ENCODE assay signal across 1 cellular context in genomic region chr2:27959496-27959895, GRCh38.
A peak's percentile ranks its signal among the peaks of the same experiment; 100 is the strongest.
TF ChIP-seq lines count a peak whose summit lies in the region.

No MANE protein-coding gene starts in this region.

TF ChIP-seq in HepG2, 621 proteins besides CTCF, POLR2A, EP300 and RAD21 (continued from another document and continues in another):
- TF ChIP-seq ZBTB25 (CRISPR knock-in tag; IDR thresholded peaks at IDR 0.05) (0 out of 2 replicates have a peak, but pooled peaks have one; percentile 27), ZNF329 (CRISPR knock-in tag; IDR thresholded peaks at IDR 0.05; ENCODE audit: low read depth) (no peak), CENPT (CRISPR knock-in tag; IDR thresholded peaks at IDR 0.05; ENCODE audit: low read depth) (no peak), AHDC1 (CRISPR knock-in tag; IDR thresholded peaks at IDR 0.05; ENCODE audit: borderline replicate concordance) (no peak), ZNF841 (CRISPR knock-in tag; IDR thresholded peaks at IDR 0.05; ENCODE audit: borderline replicate concordance) (no peak), CEBPG (CRISPR knock-in tag; IDR thresholded peaks at IDR 0.05) (peak; percentile 95), ZIK1 (CRISPR knock-in tag; IDR thresholded peaks at IDR 0.05; ENCODE audit: borderline replicate concordance, low read depth) (no peak), ZFP1 (CRISPR knock-in tag; IDR thresholded peaks at IDR 0.05) (no peak), ZNF441 (CRISPR knock-in tag; IDR thresholded peaks at IDR 0.05; ENCODE audit: borderline replicate concordance) (no peak), ZEB1 (IDR thresholded peaks at IDR 0.05; ENCODE audit: insufficient replicate concordance, low read depth) (no peak), SOX5 (CRISPR knock-in tag; IDR thresholded peaks at IDR 0.05; ENCODE audit: borderline replicate concordance) (peak; percentile 73; the same call in 1 of the 2 replicates), HNRNPH1 (optimal IDR thresholded peaks at IDR 0.05; ENCODE audit: low read depth, low read length) (no peak), FOXA3 (CRISPR knock-in tag; IDR thresholded peaks at IDR 0.05) (peak; percentile 27; the same call in 1 of the 2 replicates), ZBTB20 (CRISPR knock-in tag; IDR thresholded peaks at IDR 0.05; ENCODE audit: borderline replicate concordance, low read depth) (no peak), SNAPC5 (CRISPR knock-in tag; IDR thresholded peaks at IDR 0.05; ENCODE audit: borderline replicate concordance) (no peak), ZNF17 (CRISPR knock-in tag; IDR thresholded peaks at IDR 0.05) (no peak), SMARCC2 (IDR thresholded peaks at IDR 0.05) (no peak), ZNF530 (CRISPR knock-in tag; IDR thresholded peaks at IDR 0.05; ENCODE audit: low read depth) (no peak), SKI (IDR thresholded peaks at IDR 0.05; ENCODE audit: partially characterized antibody) (no peak), ARID2 (CRISPR knock-in tag; IDR thresholded peaks at IDR 0.05; ENCODE audit: borderline replicate concordance) (no peak), SSRP1 (CRISPR knock-in tag; IDR thresholded peaks at IDR 0.05) (no peak), U2AF2 (IDR thresholded peaks at IDR 0.05; ENCODE audit: low read depth, low read length) (no peak), CEBPB (IDR thresholded peaks at IDR 0.05; ENCODE audit: borderline replicate concordance, low read depth, low read length) (peak; percentile 95), ZNF10 (CRISPR knock-in tag; IDR thresholded peaks at IDR 0.05; ENCODE audit: borderline replicate concordance, low read depth) (no peak), PATZ1 (CRISPR knock-in tag; IDR thresholded peaks at IDR 0.05) (no peak), MED13 (CRISPR knock-in tag; IDR thresholded peaks at IDR 0.05) (no peak), HMG20A (CRISPR knock-in tag; IDR thresholded peaks at IDR 0.05; ENCODE audit: borderline replicate concordance) (0 out of 2 replicates have a peak, but pooled peaks have one; percentile 29), ATF7-NPFF (CRISPR knock-in tag; IDR thresholded peaks at IDR 0.05; ENCODE audit: low read depth) (no peak), SPEN (CRISPR knock-in tag; IDR thresholded peaks at IDR 0.05; ENCODE audit: low read depth) (no peak), TMF1 (CRISPR knock-in tag; IDR thresholded peaks at IDR 0.05; ENCODE audit: low read depth) (no peak), ZNF407 (CRISPR knock-in tag; IDR thresholded peaks at IDR 0.05; ENCODE audit: not compliant biosample characterization) (no peak), SUZ12 (IDR thresholded peaks at IDR 0.05; ENCODE audit: low read depth, low read length) (no peak), ZNF512B (CRISPR knock-in tag; IDR thresholded peaks at IDR 0.05; ENCODE audit: borderline replicate concordance) (no peak), ELK4 (CRISPR knock-in tag; IDR thresholded peaks at IDR 0.05; ENCODE audit: borderline replicate concordance) (no peak), MLLT10 (CRISPR knock-in tag; IDR thresholded peaks at IDR 0.05) (no peak), ZBTB7B (CRISPR knock-in tag; IDR thresholded peaks at IDR 0.05) (no peak), SP5 (CRISPR knock-in tag; IDR thresholded peaks at IDR 0.05; ENCODE audit: borderline replicate concordance, low read depth) (no peak), ZNF33A (CRISPR knock-in tag; IDR thresholded peaks at IDR 0.05; ENCODE audit: borderline replicate concordance) (no peak), ZSCAN22 (CRISPR knock-in tag; IDR thresholded peaks at IDR 0.05) (no peak), KLF16 (CRISPR knock-in tag; IDR thresholded peaks at IDR 0.05) (no peak), ZNF572 (CRISPR knock-in tag; IDR thresholded peaks at IDR 0.05) (no peak), MAF1 (CRISPR knock-in tag; IDR thresholded peaks at IDR 0.05; ENCODE audit: borderline replicate concordance) (no peak)
